In the genomic region with DNA sequence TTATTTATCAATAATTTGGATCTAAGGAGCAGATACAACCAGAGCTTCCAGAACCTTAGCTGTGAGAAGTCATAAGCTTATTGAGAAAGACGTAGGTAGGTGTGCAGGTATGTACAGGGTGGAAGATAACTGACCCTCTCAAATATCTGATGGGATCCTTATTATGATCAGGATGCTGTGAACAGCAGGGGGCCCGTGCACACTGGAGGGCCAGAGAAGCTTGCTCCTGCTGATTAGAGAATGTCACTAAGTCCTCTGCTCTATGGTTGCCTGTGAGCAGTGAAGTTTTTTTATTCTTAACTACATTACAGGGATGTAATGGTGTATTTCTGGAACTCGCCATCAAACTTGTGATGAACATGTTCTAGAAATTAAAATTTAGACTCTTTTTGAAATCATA, we compare ENCODE assay signal across 18 cellular contexts.
A peak's percentile ranks its signal among the peaks of the same experiment; 100 is the strongest.
DNase-seq lines count a peak whose midpoint lies in the region; ATAC-seq and TF ChIP-seq lines count a peak whose summit lies in the region.
"Had no signal": no experiment of that assay in that cellular context is flagged by ENCODE, and none has a peak within 500 bp of the region (broad histone marks: within the 10 kb centered on the region; RNA-seq: fewer than 3 reads in every experiment).

No MANE protein-coding gene starts in this region.

- no peaks in the 10 kb centered on the region for H3K36me3 ChIP-seq in RWPE2 (ENCODE audit: low read depth)
- H3K36me3 ChIP-seq in mesodermal cell (ENCODE audit: control insufficient read depth, insufficient read depth, low read length) = no peaks in the 10 kb centered on the region

- no peaks in the 10 kb centered on the region for H3K4me1 ChIP-seq in RWPE2 (ENCODE audit: insufficient read depth, poor library complexity, severe bottlenecking)
- no peaks in the 10 kb centered on the region for H3K4me1 ChIP-seq in mesodermal cell (ENCODE audit: control insufficient read depth, insufficient read depth, low read length, poor library complexity, severe bottlenecking)

- H3K9me3 ChIP-seq in RWPE2 (ENCODE audit: severe bottlenecking) (no peaks in the 10 kb centered on the region), mesodermal cell (ENCODE audit: control insufficient read depth, low read length) (no peaks in the 10 kb centered on the region)

- peak; percentile 29 for DNase-seq in NCI-H82 (lab: John Stamatoyannopoulos, UW)
- DNase-seq in NCI-H82 treated with DMSO at 0.1 percent for 48 hours (lab: John Stamatoyannopoulos, UW; ENCODE audit: unreplicated experiment) = no peak
- DNase-seq in HuH-7 (ENCODE audit: low spot score) = peak; percentile 10
- no peak for DNase-seq in RWPE2 (ENCODE audit: low spot score)
- no peak for DNase-seq in NCI-H2227 (lab: John Stamatoyannopoulos, UW; ENCODE audit: unreplicated experiment)
- DNase-seq: Calu3; CD4-positive, alpha-beta T cell; DMS79; H7; NCI-H1105 treated with DMSO at 0.1 percent for 48 hours; NCI-H187; NCI-H446; NCI-H526 treated with DMSO at 0.1 percent for 48 hours; NK-92 treated with Interleukin-12 subunit alpha and Interleukin-12 subunit beta, amount 100 ng/mL, for 24 hours; SIG-M5 had no signal

- ATAC-seq in RWPE2 (ENCODE audit: low read depth) (peak; percentile 42; the same call in 1 of the 3 replicates), GM18868 (IDR thresholded peaks at IDR 0.05; ENCODE audit: unreplicated experiment) (no peak), GM21515 (IDR thresholded peaks at IDR 0.05; ENCODE audit: unreplicated experiment) (no peak)

- 56 to 100% methylated on average over 1 of the region's 3 CpGs for WGBS in mesodermal cell (ENCODE audit: insufficient coverage in 2 of 2), 2 experiments

- H3K27me3 ChIP-seq in RWPE2 (ENCODE audit: insufficient read depth, poor library complexity, severe bottlenecking) = no peaks in the 10 kb centered on the region

- H3K4me3 ChIP-seq in RWPE2 (ENCODE audit: severe bottlenecking) (no peak overlapping the region), mesodermal cell (ENCODE audit: extremely low read depth, insufficient read depth, low read length, poor library complexity, severe bottlenecking) (no peak overlapping the region)

- no peak overlapping the region for H3K27ac ChIP-seq in RWPE2 (ENCODE audit: poor library complexity, severe bottlenecking)
- peak overlapping the region; percentile 5 for H3K27ac ChIP-seq in mesodermal cell (ENCODE audit: low read depth, low read length, severe bottlenecking)

- no peak for TF ChIP-seq CTCF in RWPE2 (IDR thresholded peaks at IDR 0.05; ENCODE audit: poor library complexity, severe bottlenecking)

Comparison
In these comparisons a context has a peak if more than half of its experiments do, and no peak if none do; other contexts are left out.
1. DNase-seq: peak in NCI-H82 (single experiment) and HuH-7 (single experiment); none in NCI-H82 treated with DMSO at 0.1 percent for 48 hours (single experiment), RWPE2 (single experiment) and NCI-H2227 (single experiment).